16 cellular contexts compared by ENCODE assay signal in genomic region chr14:23115492-23115850, GRCh38. TPM values are rescaled to one million over a fixed set of nuclear protein-coding genes. Genes with fewer than 3 reads are reported as not detected.
DNase-seq lines count a peak whose midpoint lies in the region; ATAC-seq and TF ChIP-seq lines count a peak whose summit lies in the region.
"Had no signal": no experiment of that assay in that cellular context is flagged by ENCODE, and none has a peak within 500 bp of the region (broad histone marks: within the 10 kb centered on the region; RNA-seq: fewer than 3 reads in every experiment).

No MANE protein-coding gene starts in this region.

- intact Hi-C loops in PC-3 (cut with micrococcal nuclease) = no loop called here

- TF ChIP-seq CTCF in PC-3 (conservative IDR thresholded peaks at IDR 0.05; ENCODE audit: low read depth, low read length) (no peak), lung (IDR thresholded peaks at IDR 0.05; ENCODE audit: control extremely low read depth, extremely low read depth) (no peak)

- DNase-seq in PC-3 (no peak), lung (ENCODE audit: low spot score) (no peak), activated gamma-delta T cell treated with Interleukin-2 at 50 U/mL for 16 hours (no peak), foreskin melanocyte (no peak)
- no peak for DNase-seq in activated T-cell treated with anti-CD3 and anti-CD28 coated beads, Interleukin-2, amount 50 U/mL, for 4 hours
- DNase-seq: activated T-cell treated with anti-CD3 and anti-CD28 coated beads, Interleukin-2, amount 50 U/mL, for 24 hours; glutamatergic neuron; mucosa of descending colon; NCI-H187; NCI-H446 treated with DMSO at 0.1 percent for 48 hours; stimulated activated naive CD8-positive, alpha-beta T cell treated with anti-CD3 and anti-CD28 coated beads, Interleukin-15, Interleukin-2, amounts not matched to agents 100 U/mL and 50 U/mL, for 24 hours had no signal

- H3K27ac ChIP-seq in BLaER1 = no peak overlapping the region
- peak overlapping the region; percentile 22 for H3K27ac ChIP-seq in PC-3 (ENCODE audit: low read length)
- peak overlapping the region in 1 of 2 donors; percentile 13 for H3K27ac ChIP-seq in lung (ENCODE audit: low read depth in 1 of 2, low read length in 1 of 2)
- H3K27ac ChIP-seq: parathyroid adenoma, SK-N-MC had no signal

- peaks cover 23% of the 10 kb centered on the region for H3K4me1 Mint-ChIP-seq in activated T-cell treated with anti-CD3 and anti-CD28 coated beads, Interleukin-2, amount 50 U/mL, for 4 hours (ENCODE audit: low read depth)

- H3K79me2 ChIP-seq in PC-3 (ENCODE audit: low read length) = no peaks in the 10 kb centered on the region
- H3K79me2 ChIP-seq: parathyroid adenoma had no signal

- H3F3A ChIP-seq in PC-3 (ENCODE audit: low read length, unreplicated experiment) = no peaks in the 10 kb centered on the region

- BruUV-seq in PC-3 (replicated peaks; lab: Mats Ljungman, UMichigan) = no TSS peak

- no peaks in the 10 kb centered on the region for H3K9me2 ChIP-seq in PC-3 (replicated peaks; ENCODE audit: low read length)

- H3K4me1 ChIP-seq in BLaER1 (peaks cover 49% of the 10 kb centered on the region), PC-3 (ENCODE audit: insufficient read depth, low read length) (peaks cover 23% of the 10 kb centered on the region), lung (ENCODE audit: control insufficient read depth in 2 of 2, insufficient read depth in 2 of 2, low read length in 2 of 2) (peaks cover 0 to 5% of the 10 kb centered on the region in 2 donors)

- H3K4me3 ChIP-seq in BLaER1 (no peak overlapping the region), PC-3 (ENCODE audit: low read length) (no peak overlapping the region), lung (no peak overlapping the region)
- H3K4me3 ChIP-seq: mucosa of descending colon, SK-N-MC, upper lobe of left lung had no signal

- H3K36me3 ChIP-seq in BLaER1 (no peaks in the 10 kb centered on the region), PC-3 (ENCODE audit: low read depth, low read length) (no peaks in the 10 kb centered on the region), lung (ENCODE audit: control insufficient read depth in 2 of 2, insufficient read depth in 2 of 2, low read length in 2 of 2) (no peaks in the 10 kb centered on the region)
- H3K36me3 ChIP-seq: upper lobe of left lung had no signal

- POLR2A ChIA-PET in PC-3 (lab: Charles Lee; ENCODE audit: unreplicated experiment) = no interaction called here

- WGBS in lung, 2 donors = 53 to 80% methylated on average over 7 of the region's 7 CpGs

- H3K27me3 ChIP-seq in BLaER1 (no peaks in the 10 kb centered on the region), PC-3 (ENCODE audit: low read length) (peaks cover 17% of the 10 kb centered on the region), lung (ENCODE audit: control insufficient read depth, insufficient read depth) (no peaks in the 10 kb centered on the region)
- H3K27me3 ChIP-seq: upper lobe of left lung had no signal

- CTCF ChIA-PET in PC-3 (lab: Charles Lee) = no interaction called here

- H3K36me3 Mint-ChIP-seq in activated T-cell treated with anti-CD3 and anti-CD28 coated beads, Interleukin-2, amount 50 U/mL, for 4 hours (ENCODE audit: insufficient read depth) = no peaks in the 10 kb centered on the region

- no peak overlapping the region for H2AFZ ChIP-seq in PC-3 (ENCODE audit: low read length)
- H2AFZ ChIP-seq: parathyroid adenoma had no signal

- H3K4me3 Mint-ChIP-seq in activated T-cell treated with anti-CD3 and anti-CD28 coated beads, Interleukin-2, amount 50 U/mL, for 4 hours = no peak overlapping the region
- H3K4me3 Mint-ChIP-seq: activated T-cell treated with anti-CD3 and anti-CD28 coated beads, Interleukin-2, amount 50 U/mL, for 24 hours had no signal

- H3K27me3 Mint-ChIP-seq in activated T-cell treated with anti-CD3 and anti-CD28 coated beads, Interleukin-2, amount 50 U/mL, for 4 hours (ENCODE audit: low read depth) = peaks cover 3% of the 10 kb centered on the region
- H3K27me3 Mint-ChIP-seq: activated T-cell treated with anti-CD3 and anti-CD28 coated beads, Interleukin-2, amount 50 U/mL, for 24 hours had no signal

- ATAC-seq in PC-3 = no peak
- ATAC-seq in lung (ENCODE audit: insufficient read depth, low FRiP score) = peak; percentile 7
- no peak for ATAC-seq in activated T-cell treated with anti-CD3 and anti-CD28 coated beads, Interleukin-2, amount 50 U/mL, for 4 hours
- ATAC-seq: stimulated activated naive CD8-positive, alpha-beta T cell treated with anti-CD3 and anti-CD28 coated beads, Interleukin-15, Interleukin-2, amounts not matched to agents 100 U/mL and 50 U/mL, for 24 hours had no signal

- no peaks in the 10 kb centered on the region for H3K9me3 Mint-ChIP-seq in activated T-cell treated with anti-CD3 and anti-CD28 coated beads, Interleukin-2, amount 50 U/mL, for 4 hours
- H3K9me3 Mint-ChIP-seq: activated T-cell treated with anti-CD3 and anti-CD28 coated beads, Interleukin-2, amount 50 U/mL, for 24 hours had no signal

- H4K20me1 ChIP-seq in BLaER1 (no peaks in the 10 kb centered on the region), PC-3 (ENCODE audit: low read length) (no peaks in the 10 kb centered on the region)

- no peaks in the 10 kb centered on the region for H3K9me3 ChIP-seq in BLaER1
- H3K9me3 ChIP-seq in PC-3 (ENCODE audit: low read length) = no peaks in the 10 kb centered on the region
- no peaks in the 10 kb centered on the region for H3K9me3 ChIP-seq in lung (ENCODE audit: control insufficient read depth in 2 of 2, insufficient read depth in 1 of 2, low read length in 1 of 2)
- H3K9me3 ChIP-seq: mucosa of descending colon, upper lobe of left lung had no signal

- no peak overlapping the region for H3K9ac ChIP-seq in BLaER1
- H3K9ac ChIP-seq in PC-3 (ENCODE audit: low read length) = no peak overlapping the region
- H3K9ac ChIP-seq: parathyroid adenoma had no signal

- H3K4me2 ChIP-seq in BLaER1 (peak overlapping the region; percentile 28; the same call in 1 of the 2 replicates), PC-3 (ENCODE audit: low read length) (peak overlapping the region; percentile 55)

RNA-seq across cellular contexts. Expression of gene CEBPE, which starts 3.6 kb away (rescaled TPM):
- total RNA-seq in PC-3 (2014; rRNA removed) = not detected in 2 replicates
- total RNA-seq in lung = under 1 TPM in 1 of 2 donors, not detected in 1; 0.67 TPM
- 1 to 10 TPM in 1 of 2 donors, under 1 TPM in 1; 0.16 to 3.5 TPM for polyA plus RNA-seq in lung
- not detected for total RNA-seq in activated T-cell treated with anti-CD3 and anti-CD28 coated beads, Interleukin-2, amount 50 U/mL, for 4 hours
- total RNA-seq: cerebellum, mucosa of descending colon had no signal

RNA-seq across cellular contexts. Expression of gene CIROP, which starts 10.7 kb away (rescaled TPM):
- total RNA-seq in PC-3 (2014; rRNA removed) (not detected in 2 replicates), lung (not detected)
- not detected for polyA plus RNA-seq in lung
- total RNA-seq in activated T-cell treated with anti-CD3 and anti-CD28 coated beads, Interleukin-2, amount 50 U/mL, for 4 hours = not detected
- total RNA-seq: cerebellum, upper lobe of left lung had no signal

RNA-seq across cellular contexts. Expression of gene C14orf119, which starts 20.2 kb away (rescaled TPM):
- total RNA-seq in PC-3 (2014; rRNA removed) = 26.7 and 49.6 TPM in 2 replicates
- 10 to 100 TPM; 23.9 to 56.7 TPM for total RNA-seq in lung
- 10 to 100 TPM; 26.0 to 64.9 TPM for polyA plus RNA-seq in lung
- 10 to 100 TPM; 34.6 to 39.9 (median 36.9) TPM for total RNA-seq in activated T-cell treated with anti-CD3 and anti-CD28 coated beads, Interleukin-2, amount 50 U/mL, for 4 hours

RNA-seq across cellular contexts. Expression of gene ACIN1, which starts 20.5 kb away (rescaled TPM):
- total RNA-seq in PC-3 (2014; rRNA removed) (112 and 116 TPM in 2 replicates), lung (100 to 1,000 TPM; 125 to 154 TPM)
- 100 to 1,000 TPM in 1 of 2 donors, 10 to 100 TPM in 1; 76.3 to 106 TPM for polyA plus RNA-seq in lung
- total RNA-seq in activated T-cell treated with anti-CD3 and anti-CD28 coated beads, Interleukin-2, amount 50 U/mL, for 4 hours = 100 to 1,000 TPM; 195 to 200 (median 196) TPM

RNA-seq across cellular contexts. Expression of gene CDH24, which starts 58.2 kb away (rescaled TPM):
- total RNA-seq in PC-3 (2014; rRNA removed) (14.8 and 16.4 TPM in 2 replicates), lung (1 to 10 TPM; 4.2 to 4.6 TPM)
- polyA plus RNA-seq in lung = 1 to 10 TPM; 2.0 to 4.8 TPM
- total RNA-seq in activated T-cell treated with anti-CD3 and anti-CD28 coated beads, Interleukin-2, amount 50 U/mL, for 4 hours = under 1 TPM; 0.51 to 0.87 (median 0.65) TPM
